3 cellular contexts compared by ENCODE assay signal in genomic region chr19:38496116-38496515, GRCh38.
"Had no signal": no experiment of that assay in that cellular context is flagged by ENCODE, and none has a peak within 500 bp of the region (broad histone marks: within the 10 kb centered on the region; RNA-seq: fewer than 3 reads in every experiment).

No MANE protein-coding gene starts in this region.

- DNase-seq: GDM1, GF-D8 had no signal

- H3K4me3 ChIP-seq: GM12878 had no signal

- ATAC-seq: GM12878 had no signal
